In the genomic region with DNA sequence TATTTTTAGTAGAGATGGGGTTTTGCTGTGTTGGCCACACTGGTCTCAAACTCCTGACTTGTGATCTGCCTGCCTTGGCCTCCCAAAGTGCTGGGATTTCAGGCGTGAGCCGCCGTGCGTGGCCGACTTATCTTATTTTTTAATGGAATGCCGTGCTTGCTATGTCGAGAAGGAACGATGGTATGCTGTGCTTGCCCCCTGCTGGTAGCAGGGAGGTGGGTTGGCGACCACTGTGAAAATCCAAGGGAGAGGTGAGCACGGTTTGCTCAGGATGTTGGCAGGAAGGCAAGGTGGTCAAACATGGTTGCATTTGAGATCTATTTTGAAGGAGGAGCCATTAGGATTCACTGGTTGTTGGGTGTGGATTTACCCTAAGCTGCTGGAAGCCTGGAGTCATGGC, we compare ENCODE assay signal across 12 cellular contexts. TPM values are rescaled to one million over a fixed set of nuclear protein-coding genes. Genes with fewer than 3 reads are reported as not detected.
DNase-seq lines count a peak whose midpoint lies in the region; ATAC-seq, FAIRE-seq and TF ChIP-seq lines count a peak whose summit lies in the region.
"Had no signal": no experiment of that assay in that cellular context is flagged by ENCODE, and none has a peak within 500 bp of the region (broad histone marks: within the 10 kb centered on the region; RNA-seq: fewer than 3 reads in every experiment).

No MANE protein-coding gene starts in this region.

- no peaks in the 10 kb centered on the region for H3K27me3 ChIP-seq in bronchial epithelial cell (ENCODE audit: control insufficient read depth, insufficient read depth, low read length)

- TF ChIP-seq EP300 in Ishikawa (IDR thresholded peaks at IDR 0.05; ENCODE audit: borderline replicate concordance), result no peak

- TF ChIP-seq CTCF in bronchial epithelial cell (IDR thresholded peaks at IDR 0.05; ENCODE audit: insufficient read depth, low read length, severe bottlenecking) (peak; percentile 60), nephron (IDR thresholded peaks at IDR 0.05; ENCODE audit: unreplicated experiment in 3 of 3) (peak in 2 of 3 experiments; percentile 18 to 20)

- peaks cover 22% of the 10 kb centered on the region for H3K27me3 Mint-ChIP-seq in nephron (ENCODE audit: low read depth)

- peak; percentile 11 for DNase-seq in NCI-H1092 (lab: John Stamatoyannopoulos, UW)
- no peak for DNase-seq in NCI-H1092 treated with DMSO at 0.1 percent for 48 hours (lab: John Stamatoyannopoulos, UW)
- peak; percentile 19 for DNase-seq in bronchial epithelial cell (ENCODE audit: low read depth)
- no peak for DNase-seq in SHP77 treated with DMSO at 0.1 percent for 48 hours (lab: John Stamatoyannopoulos, UW)
- DNase-seq: Right ventricle myocardium superior had no signal

- peak; percentile 45 for TF ChIP-seq RAD21 in Ishikawa (IDR thresholded peaks at IDR 0.05; ENCODE audit: low read depth)

- H3K4me1 Mint-ChIP-seq in nephron, result peaks cover 15% of the 10 kb centered on the region

- H3K36me3 Mint-ChIP-seq in nephron (ENCODE audit: low read depth), result no peaks in the 10 kb centered on the region
- H3K36me3 Mint-ChIP-seq: activated naive CD4-positive, alpha-beta T cell treated with anti-CD3 and anti-CD28 coated beads, Interleukin-2, amount 50 U/mL, for 72 hours had no signal

- H3K4me3 Mint-ChIP-seq in nephron, result no peak overlapping the region

- H3K4me3 ChIP-seq in bronchial epithelial cell (ENCODE audit: low read depth, low read length), result no peak overlapping the region
- H3K4me3 ChIP-seq: skin epidermis had no signal

- no peak for FAIRE-seq in bronchial epithelial cell (lab: Jason Lieb, UNC)
- FAIRE-seq: A204.1 had no signal

- ATAC-seq in GM19452 (IDR thresholded peaks at IDR 0.05; ENCODE audit: unreplicated experiment) (no peak), HG03521 (IDR thresholded peaks at IDR 0.05; ENCODE audit: unreplicated experiment) (no peak)
- ATAC-seq: activated naive CD4-positive, alpha-beta T cell treated with anti-CD3 and anti-CD28 coated beads, Interleukin-2, amount 50 U/mL, for 72 hours had no signal

- H3K27ac Mint-ChIP-seq in nephron, result no peak overlapping the region

- H3K9me3 Mint-ChIP-seq in nephron, result no peaks in the 10 kb centered on the region
- H3K9me3 Mint-ChIP-seq: activated naive CD4-positive, alpha-beta T cell treated with anti-CD3 and anti-CD28 coated beads, Interleukin-2, amount 50 U/mL, for 72 hours had no signal

- no peaks in the 10 kb centered on the region for H3K36me3 ChIP-seq in bronchial epithelial cell (ENCODE audit: control insufficient read depth, insufficient read depth, low read length)

TF ChIP-seq in Ishikawa, 13 proteins besides CTCF, POLR2A, EP300 and RAD21:
- TF ChIP-seq CREB1 (IDR thresholded peaks at IDR 0.05; ENCODE audit: low read depth), result no peak
- no peak for TF ChIP-seq EGR1 (IDR thresholded peaks at IDR 0.05)
- TF ChIP-seq, protein P1, sequence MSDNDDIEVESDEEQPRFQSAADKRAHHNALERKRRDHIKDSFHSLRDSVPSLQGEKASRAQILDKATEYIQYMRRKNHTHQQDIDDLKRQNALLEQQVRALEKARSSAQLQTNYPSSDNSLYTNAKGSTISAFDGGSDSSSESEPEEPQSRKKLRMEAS (IDR thresholded peaks at IDR 0.05), result no peak
- TF ChIP-seq ZBTB7A (IDR thresholded peaks at IDR 0.05; ENCODE audit: low read depth), result no peak
- TF ChIP-seq, protein P2, sequence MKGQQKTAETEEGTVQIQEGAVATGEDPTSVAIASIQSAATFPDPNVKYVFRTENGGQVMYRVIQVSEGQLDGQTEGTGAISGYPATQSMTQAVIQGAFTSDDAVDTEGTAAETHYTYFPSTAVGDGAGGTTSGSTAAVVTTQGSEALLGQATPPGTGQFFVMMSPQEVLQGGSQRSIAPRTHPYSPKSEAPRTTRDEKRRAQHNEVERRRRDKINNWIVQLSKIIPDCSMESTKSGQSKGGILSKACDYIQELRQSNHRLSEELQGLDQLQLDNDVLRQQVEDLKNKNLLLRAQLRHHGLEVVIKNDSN (IDR thresholded peaks at IDR 0.05), result no peak

RNA-seq across cellular contexts. Expression of a gene that starts 45.8 kb away (rescaled TPM):
- total RNA-seq in bronchial epithelial cell, result 135 and 152 TPM in 2 replicates

RNA-seq across cellular contexts. Expression of a gene that starts 54.2 kb away (rescaled TPM):
- 6.3 and 14.8 TPM in 2 replicates for total RNA-seq in bronchial epithelial cell
- total RNA-seq: activated naive CD4-positive, alpha-beta T cell treated with anti-CD3 and anti-CD28 coated beads, Interleukin-2, amount 50 U/mL, for 72 hours had no signal

Comparison
In these comparisons a context has a peak if more than half of its experiments do, and no peak if none do; other contexts are left out.
1. DNase-seq: peak in NCI-H1092 (single experiment) and bronchial epithelial cell (single experiment); none in NCI-H1092 treated with DMSO at 0.1 percent for 48 hours (single experiment) and SHP77 treated with DMSO at 0.1 percent for 48 hours (single experiment).